Comparison of ENCODE assay signal across 1 cellular context in genomic region chr1:27672750-27673112, GRCh38.
TF ChIP-seq lines count a peak whose summit lies in the region.

No MANE protein-coding gene starts in this region.

TF ChIP-seq in HepG2, 621 proteins besides CTCF, POLR2A, EP300 and RAD21:
- TF ChIP-seq BATF2 (CRISPR knock-in tag; IDR thresholded peaks at IDR 0.05), result no peak
- no peak for TF ChIP-seq ARID5B (CRISPR knock-in tag; IDR thresholded peaks at IDR 0.05)
- no peak for TF ChIP-seq ZNF142 (CRISPR knock-in tag; IDR thresholded peaks at IDR 0.05)
- TF ChIP-seq ZIK1 (CRISPR knock-in tag; IDR thresholded peaks at IDR 0.05; ENCODE audit: borderline replicate concordance, low read depth), result no peak
- TF ChIP-seq ZNF766 (CRISPR knock-in tag; IDR thresholded peaks at IDR 0.05; ENCODE audit: borderline replicate concordance), result no peak
- no peak for TF ChIP-seq ZNF343 (CRISPR knock-in tag; IDR thresholded peaks at IDR 0.05)
- TF ChIP-seq TBP (CRISPR knock-in tag; IDR thresholded peaks at IDR 0.05), result no peak
- no peak for TF ChIP-seq PAF1 (CRISPR knock-in tag; IDR thresholded peaks at IDR 0.05)
- no peak for TF ChIP-seq ZNF17 (CRISPR knock-in tag; IDR thresholded peaks at IDR 0.05)
- TF ChIP-seq REST (IDR thresholded peaks at IDR 0.05; ENCODE audit: borderline replicate concordance in 1 of 2, low read depth in 1 of 2, low read length in 2 of 2), result no peak
- TF ChIP-seq NCOA5 (CRISPR knock-in tag; IDR thresholded peaks at IDR 0.05), result no peak
- TF ChIP-seq ZSCAN21 (CRISPR knock-in tag; IDR thresholded peaks at IDR 0.05; ENCODE audit: borderline replicate concordance), result 0 out of 2 replicates have a peak, but pooled peaks have one; percentile 16
- TF ChIP-seq FOXJ3 (CRISPR knock-in tag; IDR thresholded peaks at IDR 0.05; ENCODE audit: borderline replicate concordance), result 0 out of 2 replicates have a peak, but pooled peaks have one; percentile 2
- TF ChIP-seq ZNF207 (IDR thresholded peaks at IDR 0.05; ENCODE audit: borderline replicate concordance), result no peak
- TF ChIP-seq KLF9 (CRISPR knock-in tag; IDR thresholded peaks at IDR 0.05; ENCODE audit: low read depth), result no peak
TF ChIP-seq in HepG2: peak in this region for 2.
